In genomic region chr2:224208034-224208433, GRCh38 we compare ENCODE assay signal across 24 cellular contexts.
DNase-seq lines count a peak whose midpoint lies in the region; FAIRE-seq and TF ChIP-seq lines count a peak whose summit lies in the region.
"Had no signal": no experiment of that assay in that cellular context is flagged by ENCODE, and none has a peak within 500 bp of the region (broad histone marks: within the 10 kb centered on the region; RNA-seq: fewer than 3 reads in every experiment).

No MANE protein-coding gene starts in this region.

- in situ Hi-C loops in GM23248 (cut with MboI), result no loop called here

- H3K4me1 ChIP-seq in GM23248 (ENCODE audit: insufficient read depth), result peaks cover 15% of the 10 kb centered on the region
- no peaks in the 10 kb centered on the region for H3K4me1 ChIP-seq in left ventricle myocardium inferior
- H3K4me1 ChIP-seq: BE2C had no signal

- no peaks in the 10 kb centered on the region for H4K20me1 ChIP-seq in GM23248 (ENCODE audit: insufficient read depth)

- H3K27me3 Mint-ChIP-seq in nephron (ENCODE audit: low read depth), result no peaks in the 10 kb centered on the region
- H3K27me3 Mint-ChIP-seq: CD4-positive, CD25-positive, alpha-beta regulatory T cell had no signal

- H3K27ac Mint-ChIP-seq in nephron, result peak overlapping the region in 2 of 3 experiments; percentile 32 to 50
- H3K27ac Mint-ChIP-seq: CD4-positive, CD25-positive, alpha-beta regulatory T cell; CD8-positive, alpha-beta memory T cell; GM23338; HFFc6 had no signal

- H3K4me3 ChIP-seq in AG09309 (ENCODE audit: control insufficient read depth, low read depth, low read length), result no peak overlapping the region
- H3K4me3 ChIP-seq in GM23248, result no peak overlapping the region
- H3K4me3 ChIP-seq in fibroblast of the aortic adventitia (ENCODE audit: low read depth, low read length), result no peak overlapping the region
- no peak overlapping the region for H3K4me3 ChIP-seq in left ventricle myocardium inferior
- H3K4me3 ChIP-seq: GM23338 had no signal

- intact Hi-C loops in posterior cingulate gyrus (cut with DNase I), result no loop called here
- intact Hi-C loops in left ventricle myocardium inferior (cut with micrococcal nuclease), result no loop called here

- H3K36me3 Mint-ChIP-seq in nephron (ENCODE audit: low read depth), result no peaks in the 10 kb centered on the region
- H3K36me3 Mint-ChIP-seq: CD4-positive, CD25-positive, alpha-beta regulatory T cell; CD8-positive, alpha-beta memory T cell had no signal

- H3K79me2 ChIP-seq in GM23248 (ENCODE audit: insufficient read depth), result no peaks in the 10 kb centered on the region

- H3K9me3 ChIP-seq in GM23248 (ENCODE audit: low read depth), result no peaks in the 10 kb centered on the region
- no peaks in the 10 kb centered on the region for H3K9me3 ChIP-seq in left ventricle myocardium inferior (replicated peaks)
- H3K9me3 ChIP-seq: BE2C had no signal

- peaks cover 2% of the 10 kb centered on the region for H3K9me3 Mint-ChIP-seq in nephron
- H3K9me3 Mint-ChIP-seq: GM23338, HFFc6 had no signal

- 15 to 26% methylated on average over 3 of the region's 3 CpGs for WGBS in GM23248 (ENCODE audit: low coverage in 1 of 2, low lambda C conversion rate in 2 of 2, missing lambda C conversion rate in 2 of 2), 2 experiments

- no peak overlapping the region for H3K4me3 Mint-ChIP-seq in nephron
- H3K4me3 Mint-ChIP-seq: CD4-positive, CD25-positive, alpha-beta regulatory T cell; CD8-positive, alpha-beta memory T cell; GM23338; HFFc6 had no signal

- H3K36me3 ChIP-seq in GM23248 (ENCODE audit: low read depth), result no peaks in the 10 kb centered on the region
- no peaks in the 10 kb centered on the region for H3K36me3 ChIP-seq in left ventricle myocardium inferior
- H3K36me3 ChIP-seq: BE2C had no signal

- H3K27ac ChIP-seq in GM23248 (no peak overlapping the region), left ventricle myocardium inferior (replicated peaks) (no peak overlapping the region)

- no peak for FAIRE-seq in frontal cortex (lab: Jason Lieb, UNC)
- FAIRE-seq: GM12892, GM18507, H54, HepG2 had no signal

- H2AFZ ChIP-seq in GM23248, result no peak overlapping the region
- H2AFZ ChIP-seq: GM23338 had no signal

- peaks cover 16% of the 10 kb centered on the region for H3K4me1 Mint-ChIP-seq in nephron
- H3K4me1 Mint-ChIP-seq: CD4-positive, CD25-positive, alpha-beta regulatory T cell; CD8-positive, alpha-beta memory T cell had no signal

- H3K9me2 ChIP-seq in GM23248 (ENCODE audit: insufficient read depth), result 0 out of 2 replicates have a peak, but pooled peaks cover 4% of the 10 kb centered on the region

- H3K4me2 ChIP-seq in GM23248 (ENCODE audit: unreplicated experiment), result no peak overlapping the region
- H3K4me2 ChIP-seq: GM23338 had no signal

- peak; percentile 0 for TF ChIP-seq CTCF in AG09309 (IDR thresholded peaks at IDR 0.05; ENCODE audit: control insufficient read depth, insufficient read depth, low read depth, low read length, missing control alignments)
- TF ChIP-seq CTCF in fibroblast of the aortic adventitia (IDR thresholded peaks at IDR 0.05; ENCODE audit: insufficient read depth, low read length), result no peak
- TF ChIP-seq CTCF in nephron (IDR thresholded peaks at IDR 0.05; ENCODE audit: unreplicated experiment in 3 of 3), result no peak
- no peak for TF ChIP-seq CTCF in left ventricle myocardium inferior (IDR thresholded peaks at IDR 0.05; ENCODE audit: borderline replicate concordance)

- no peak for DNase-seq in AG09309 (ENCODE audit: low read depth)
- peak; percentile 13 for DNase-seq in GM23248
- peak; percentile 30 for DNase-seq in fibroblast of the aortic adventitia (ENCODE audit: low read depth)
- DNase-seq in DMS79 (lab: John Stamatoyannopoulos, UW), result no peak
- no peak for DNase-seq in frontal cortex (ENCODE audit: low spot score in 2 of 2)
- no peak for DNase-seq in posterior cingulate gyrus
- DNase-seq in left ventricle myocardium inferior, result no peak
- DNase-seq: 8988T; BE2C; C1 segment of cervical spinal cord; CD4-positive, CD25-positive, alpha-beta regulatory T cell; CD8-positive, alpha-beta memory T cell; COR-L47; DMS 273 treated with DMSO at 0.1 percent for 48 hours; DMS53; GDM1; HCEC 1CT; HFFc6 had no signal

- H3K27me3 ChIP-seq in GM23248 (replicated peaks; ENCODE audit: insufficient read depth) (no peaks in the 10 kb centered on the region), left ventricle myocardium inferior (ENCODE audit: low read depth) (no peaks in the 10 kb centered on the region)
- H3K27me3 ChIP-seq: BE2C had no signal

- no peaks in the 10 kb centered on the region for H3F3A ChIP-seq in GM23248 (ENCODE audit: insufficient read depth)

- H3K9ac ChIP-seq in GM23248, result no peak overlapping the region

Comparison
In these comparisons a context has a peak if more than half of its experiments do, and no peak if none do; other contexts are left out.
1. DNase-seq: peak in GM23248 (single experiment) and fibroblast of the aortic adventitia (single experiment); none in AG09309 (single experiment), DMS79 (single experiment), frontal cortex (0 of 2), posterior cingulate gyrus (0 of 10) and left ventricle myocardium inferior (single experiment).